Comparison of ENCODE assay signal across 16 cellular contexts in genomic region chr20:40680560-40680959, GRCh38. TPM values are rescaled to one million over a fixed set of nuclear protein-coding genes. Genes with fewer than 3 reads are reported as not detected.
DNase-seq lines count a peak whose midpoint lies in the region; ATAC-seq and TF ChIP-seq lines count a peak whose summit lies in the region.
"Had no signal": no experiment of that assay in that cellular context is flagged by ENCODE, and none has a peak within 500 bp of the region (broad histone marks: within the 10 kb centered on the region; RNA-seq: fewer than 3 reads in every experiment).

No MANE protein-coding gene starts in this region.

- peaks cover 38% of the 10 kb centered on the region for H3K4me1 ChIP-seq in upper lobe of right lung
- H3K4me1 ChIP-seq: HAP-1 had no signal

- H3K9me3 ChIP-seq in upper lobe of right lung, result no peaks in the 10 kb centered on the region
- H3K9me3 ChIP-seq: esophagus squamous epithelium, HAP-1 had no signal

- intact Hi-C loops in upper lobe of right lung (cut with DNase I), result no loop called here

- H3K36me3 ChIP-seq in upper lobe of right lung, result no peaks in the 10 kb centered on the region
- H3K36me3 ChIP-seq: HAP-1 had no signal

- DNase-seq in NOMO-1 treated with DMSO at 0.1 percent for 48 hours (lab: John Stamatoyannopoulos, UW; ENCODE audit: unreplicated experiment), result peak; percentile 36
- no peak for DNase-seq in NOMO-1 treated with dmso at 0.1 percent for 144 hours (lab: John Stamatoyannopoulos, UW; ENCODE audit: unreplicated experiment)
- no peak for DNase-seq in upper lobe of right lung
- DNase-seq in putamen (ENCODE audit: low spot score), result no peak
- DNase-seq in GM03348 (ENCODE audit: low spot score), result no peak
- no peak for DNase-seq in NCI-H187 treated with DMSO at 0.1 percent for 48 hours (lab: John Stamatoyannopoulos, UW)
- DNase-seq: 8988T; activated naive CD8-positive, alpha-beta T cell treated with anti-CD3 and anti-CD28 coated beads, Interleukin-2, amount 50 U/mL, for 24 hours; esophagus squamous epithelium; NCI-H1105; NCI-H526 treated with DMSO at 0.1 percent for 48 hours; occipital lobe had no signal

- TF ChIP-seq CTCF in upper lobe of right lung (IDR thresholded peaks at IDR 0.05), result no peak

- no peak overlapping the region for H3K4me3 ChIP-seq in upper lobe of right lung
- H3K4me3 ChIP-seq: esophagus squamous epithelium, HAP-1 had no signal

- ATAC-seq in GM21786 (IDR thresholded peaks at IDR 0.05; ENCODE audit: unreplicated experiment), result peak; percentile 80
- ATAC-seq in HG03196 (IDR thresholded peaks at IDR 0.05; ENCODE audit: unreplicated experiment), result peak; percentile 57
- ATAC-seq in upper lobe of right lung, result peak; percentile 32
- ATAC-seq: activated naive CD8-positive, alpha-beta T cell treated with anti-CD3 and anti-CD28 coated beads, Interleukin-2, amount 50 U/mL, for 24 hours; Right ventricle myocardium inferior had no signal

- H3K27me3 ChIP-seq in upper lobe of right lung, result no peaks in the 10 kb centered on the region

- H3K27ac ChIP-seq in upper lobe of right lung, result no peak overlapping the region
- H3K27ac ChIP-seq: esophagus squamous epithelium had no signal

RNA-seq across cellular contexts. Expression of gene MAFB, which starts 8.5 kb away (rescaled TPM):
- 37.3 TPM for total RNA-seq in upper lobe of right lung
